2 cellular contexts compared by ENCODE assay signal in the genomic region with DNA sequence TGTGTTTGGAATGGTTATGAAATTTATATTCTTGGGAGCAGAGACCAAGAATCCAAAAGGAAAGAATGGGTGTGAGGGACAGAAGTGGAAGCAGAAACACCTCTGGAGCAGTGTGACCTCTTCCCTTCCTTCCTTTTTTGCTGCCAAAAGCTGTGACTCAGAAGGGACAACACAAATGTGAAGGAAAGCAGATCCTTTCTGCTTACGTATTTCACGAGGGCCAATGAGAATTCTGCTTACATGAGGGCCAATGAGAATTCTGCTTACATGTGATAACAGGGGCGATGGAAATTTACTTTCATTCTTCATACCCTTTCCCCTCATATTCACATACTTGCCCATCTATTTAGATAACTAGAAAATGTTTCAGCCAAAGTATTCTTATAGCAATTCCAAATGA.
TF ChIP-seq lines count a peak whose summit lies in the region.

No MANE protein-coding gene starts in this region.

TF ChIP-seq in A549, 52 proteins besides CTCF, POLR2A, EP300 and RAD21 (continued from another document):
- TF ChIP-seq, protein P1, sequence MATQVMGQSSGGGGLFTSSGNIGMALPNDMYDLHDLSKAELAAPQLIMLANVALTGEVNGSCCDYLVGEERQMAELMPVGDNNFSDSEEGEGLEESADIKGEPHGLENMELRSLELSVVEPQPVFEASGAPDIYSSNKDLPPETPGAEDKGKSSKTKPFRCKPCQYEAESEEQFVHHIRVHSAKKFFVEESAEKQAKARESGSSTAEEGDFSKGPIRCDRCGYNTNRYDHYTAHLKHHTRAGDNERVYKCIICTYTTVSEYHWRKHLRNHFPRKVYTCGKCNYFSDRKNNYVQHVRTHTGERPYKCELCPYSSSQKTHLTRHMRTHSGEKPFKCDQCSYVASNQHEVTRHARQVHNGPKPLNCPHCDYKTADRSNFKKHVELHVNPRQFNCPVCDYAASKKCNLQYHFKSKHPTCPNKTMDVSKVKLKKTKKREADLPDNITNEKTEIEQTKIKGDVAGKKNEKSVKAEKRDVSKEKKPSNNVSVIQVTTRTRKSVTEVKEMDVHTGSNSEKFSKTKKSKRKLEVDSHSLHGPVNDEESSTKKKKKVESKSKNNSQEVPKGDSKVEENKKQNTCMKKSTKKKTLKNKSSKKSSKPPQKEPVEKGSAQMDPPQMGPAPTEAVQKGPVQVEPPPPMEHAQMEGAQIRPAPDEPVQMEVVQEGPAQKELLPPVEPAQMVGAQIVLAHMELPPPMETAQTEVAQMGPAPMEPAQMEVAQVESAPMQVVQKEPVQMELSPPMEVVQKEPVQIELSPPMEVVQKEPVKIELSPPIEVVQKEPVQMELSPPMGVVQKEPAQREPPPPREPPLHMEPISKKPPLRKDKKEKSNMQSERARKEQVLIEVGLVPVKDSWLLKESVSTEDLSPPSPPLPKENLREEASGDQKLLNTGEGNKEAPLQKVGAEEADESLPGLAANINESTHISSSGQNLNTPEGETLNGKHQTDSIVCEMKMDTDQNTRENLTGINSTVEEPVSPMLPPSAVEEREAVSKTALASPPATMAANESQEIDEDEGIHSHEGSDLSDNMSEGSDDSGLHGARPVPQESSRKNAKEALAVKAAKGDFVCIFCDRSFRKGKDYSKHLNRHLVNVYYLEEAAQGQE (IDR thresholded peaks at IDR 0.05), result no peak
- no peak for TF ChIP-seq POLR2AphosphoS2 (conservative IDR thresholded peaks at IDR 0.05; ENCODE audit: low read length)
- TF ChIP-seq, protein P2, sequence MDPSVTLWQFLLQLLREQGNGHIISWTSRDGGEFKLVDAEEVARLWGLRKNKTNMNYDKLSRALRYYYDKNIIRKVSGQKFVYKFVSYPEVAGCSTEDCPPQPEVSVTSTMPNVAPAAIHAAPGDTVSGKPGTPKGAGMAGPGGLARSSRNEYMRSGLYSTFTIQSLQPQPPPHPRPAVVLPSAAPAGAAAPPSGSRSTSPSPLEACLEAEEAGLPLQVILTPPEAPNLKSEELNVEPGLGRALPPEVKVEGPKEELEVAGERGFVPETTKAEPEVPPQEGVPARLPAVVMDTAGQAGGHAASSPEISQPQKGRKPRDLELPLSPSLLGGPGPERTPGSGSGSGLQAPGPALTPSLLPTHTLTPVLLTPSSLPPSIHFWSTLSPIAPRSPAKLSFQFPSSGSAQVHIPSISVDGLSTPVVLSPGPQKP (IDR thresholded peaks at IDR 0.05; ENCODE audit: low read depth, low read length), result no peak
TF ChIP-seq in A549: peak in this region for 0.

TF ChIP-seq in HCT116, 20 proteins besides CTCF, POLR2A, EP300 and RAD21 (continued from another document):
- TF ChIP-seq, protein P3, sequence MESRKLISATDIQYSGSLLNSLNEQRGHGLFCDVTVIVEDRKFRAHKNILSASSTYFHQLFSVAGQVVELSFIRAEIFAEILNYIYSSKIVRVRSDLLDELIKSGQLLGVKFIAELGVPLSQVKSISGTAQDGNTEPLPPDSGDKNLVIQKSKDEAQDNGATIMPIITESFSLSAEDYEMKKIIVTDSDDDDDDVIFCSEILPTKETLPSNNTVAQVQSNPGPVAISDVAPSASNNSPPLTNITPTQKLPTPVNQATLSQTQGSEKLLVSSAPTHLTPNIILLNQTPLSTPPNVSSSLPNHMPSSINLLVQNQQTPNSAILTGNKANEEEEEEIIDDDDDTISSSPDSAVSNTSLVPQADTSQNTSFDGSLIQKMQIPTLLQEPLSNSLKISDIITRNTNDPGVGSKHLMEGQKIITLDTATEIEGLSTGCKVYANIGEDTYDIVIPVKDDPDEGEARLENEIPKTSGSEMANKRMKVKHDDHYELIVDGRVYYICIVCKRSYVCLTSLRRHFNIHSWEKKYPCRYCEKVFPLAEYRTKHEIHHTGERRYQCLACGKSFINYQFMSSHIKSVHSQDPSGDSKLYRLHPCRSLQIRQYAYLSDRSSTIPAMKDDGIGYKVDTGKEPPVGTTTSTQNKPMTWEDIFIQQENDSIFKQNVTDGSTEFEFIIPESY (IDR thresholded peaks at IDR 0.05; ENCODE audit: extremely low read depth, insufficient replicate concordance, low read length), result no peak
- no peak for TF ChIP-seq ZFX (IDR thresholded peaks at IDR 0.05)
